8 cellular contexts compared by ENCODE assay signal in genomic region chr5:132747064-132747692, GRCh38. TPM values are rescaled to one million over a fixed set of nuclear protein-coding genes. Genes with fewer than 3 reads are reported as not detected.
DNase-seq lines count a peak whose midpoint lies in the region; ATAC-seq and TF ChIP-seq lines count a peak whose summit lies in the region.

TSS of gene CCNI2 (plus strand) at chr5:132747426. CDS start at chr5:132747496, 70 bp downstream.

- H3K18ac ChIP-seq in H9 (ENCODE audit: insufficient read length, low read depth, low read length), result no peak within 1 kb of the TSS

- no peak within 1 kb of the TSS for H3K27ac ChIP-seq in H9 (ENCODE audit: insufficient read length, low read depth, low read length)

- H3K27me3 ChIP-seq in Caco-2 (replicated peaks; ENCODE audit: control insufficient read depth, insufficient read depth, low read length), result no peaks in the 10 kb centered on the region
- peaks cover 16% of the 10 kb centered on the region; the same call in 1 of the 2 replicates for H3K27me3 ChIP-seq in H9 (ENCODE audit: insufficient read depth, low read length)

- no peak within 1 kb of the TSS for H3K56ac ChIP-seq in H9 (ENCODE audit: insufficient read length, low read depth, low read length)

- peaks cover 8% of the 10 kb centered on the region for H3K27me3 Mint-ChIP-seq in Caco-2 (ENCODE audit: insufficient read depth, unreplicated experiment)
- H3K27me3 Mint-ChIP-seq in H9 (ENCODE audit: low read depth), result peaks cover 66% of the 10 kb centered on the region
- peaks cover 65% of the 10 kb centered on the region for H3K27me3 Mint-ChIP-seq in WTC11 (ENCODE audit: low read depth)

- WGBS in H9 (ENCODE audit: extremely low coverage, insufficient read length, low lambda C conversion rate), result no CpG with 5 or more reads among the region's 61 CpGs

- H3K9me3 ChIP-seq in Caco-2, result no peaks in the 10 kb centered on the region
- H3K9me3 ChIP-seq in H9 (ENCODE audit: control insufficient read depth, low read depth, low read length), result no peaks in the 10 kb centered on the region

- CTCF ChIA-PET in Caco-2 (lab: Charles Lee) (interaction anchor here (1.0 kb wide), 1 partner anchor 73 kb away, joined by 3 read pairs; no protein-coding TSS in a partner anchor), WTC11 (lab: Charles Lee) (interaction anchor here (0.6 to 2.5 kb wide), 26 partner anchors 10 to 361 kb away, joined by 3 to 50 read pairs (median 4); partner anchors contain the start of genes GDF9, KIF3A, SEPTIN8 and SOWAHA)

- no peaks in the 10 kb centered on the region for H3K79me1 ChIP-seq in H9 (ENCODE audit: insufficient read depth, low read depth, low read length, poor library complexity, severe bottlenecking)

- POLR2A ChIA-PET in Caco-2 (lab: Charles Lee) (no interaction called here), WTC11 (lab: Charles Lee) (interaction anchor here (1.1 to 1.4 kb wide), 3 partner anchors 9 to 119 kb away, joined by 5 to 8 read pairs (median 6); partner anchors contain the start of genes GDF9, KIF3A and UQCRQ)

- peak; percentile 81 for ATAC-seq in WTC11
- ATAC-seq in HG03135 (IDR thresholded peaks at IDR 0.05; ENCODE audit: unreplicated experiment), result no peak

- no peaks in the 10 kb centered on the region for H3K79me2 ChIP-seq in H9 (ENCODE audit: insufficient read depth, low read length)

- H3K4ac ChIP-seq in H9 (ENCODE audit: low read depth, low read length), result no peak within 1 kb of the TSS

- H2BK120ac ChIP-seq in H9 (ENCODE audit: low read depth, low read length, poor library complexity, severe bottlenecking), result no peak within 1 kb of the TSS

- H3K9ac ChIP-seq in H9 (ENCODE audit: extremely low read depth, insufficient read length, low read length), result no peak within 1 kb of the TSS

- H3K4me2 ChIP-seq in H9 (ENCODE audit: insufficient read depth, insufficient read length, low read length), result peak within 1 kb of the TSS; percentile 23

- H4K91ac ChIP-seq in H9 (ENCODE audit: insufficient read length, low read depth, low read length), result no peak within 1 kb of the TSS

- H3K27ac Mint-ChIP-seq in Caco-2 (ENCODE audit: unreplicated experiment), result no peak within 1 kb of the TSS
- H3K27ac Mint-ChIP-seq in H9, result no peak within 1 kb of the TSS
- no peak within 1 kb of the TSS for H3K27ac Mint-ChIP-seq in WTC11

- intact Hi-C loops in Caco-2 (cut with micrococcal nuclease; ENCODE audit: unreplicated experiment), result no loop called here

- peak within 1 kb of the TSS; percentile 21; the same call in 1 of the 2 replicates for H3K4me3 ChIP-seq in Caco-2 (ENCODE audit: low read depth, low read length)

- H2BK15ac ChIP-seq in H9 (ENCODE audit: low read depth, low read length), result no peak within 1 kb of the TSS

- peak in 1 of 2 experiments; percentile 14 for DNase-seq in Caco-2
- DNase-seq in H9, result peak; percentile 84
- peak; percentile 52 for DNase-seq in WTC11 (ENCODE audit: low spot score)
- DNase-seq in central memory CD4-positive, alpha-beta T cell, result peak; percentile 71
- peak; percentile 17 to 26 for DNase-seq in lung microvascular endothelial cell (ENCODE audit: low read depth in 2 of 2)
- DNase-seq in stimulated activated CD8-positive, alpha-beta memory T cell treated with anti-CD3 and anti-CD28 coated beads, Interleukin-4, amount 100 ng/mL, for 1 hour (ENCODE audit: low read depth in 2 of 2, low spot score in 1 of 2), result peak; percentile 16 to 47
- no peak for DNase-seq in pons (ENCODE audit: low spot score)

- peaks cover 6% of the 10 kb centered on the region for H3K23me2 ChIP-seq in H9 (ENCODE audit: insufficient read length, low read depth, low read length, poor library complexity, severe bottlenecking)

- BruUV-seq in Caco-2 (replicated peaks; lab: Mats Ljungman, UMichigan), result no TSS peak

- peaks cover 7% of the 10 kb centered on the region for H3K9me3 Mint-ChIP-seq in Caco-2 (ENCODE audit: unreplicated experiment)
- peaks cover 0 to 4% of the 10 kb centered on the region in 2 experiments; a peak in 1 of 5 replicates for H3K9me3 Mint-ChIP-seq in H9
- no peaks in the 10 kb centered on the region; the same call in 1 of the 2 replicates for H3K9me3 Mint-ChIP-seq in WTC11

- H3K4me1 Mint-ChIP-seq in Caco-2 (ENCODE audit: low read depth, unreplicated experiment), result no peaks in the 10 kb centered on the region
- H3K4me1 Mint-ChIP-seq in H9, result peaks cover 0 to 3% of the 10 kb centered on the region in 2 experiments; a peak in 1 of 4 replicates
- H3K4me1 Mint-ChIP-seq in WTC11, result peaks cover 4% of the 10 kb centered on the region; the same call in 1 of the 2 replicates

- H3T11ph ChIP-seq in H9 (ENCODE audit: low read length), result no peak within 1 kb of the TSS

- H3K4me3 Mint-ChIP-seq in Caco-2 (ENCODE audit: unreplicated experiment), result peak within 1 kb of the TSS; percentile 35
- peak within 1 kb of the TSS; percentile 49 to 82 for H3K4me3 Mint-ChIP-seq in H9
- peak within 1 kb of the TSS; percentile 59 for H3K4me3 Mint-ChIP-seq in WTC11

- H3K4me1 ChIP-seq in Caco-2 (no peaks in the 10 kb centered on the region), H9 (ENCODE audit: insufficient read depth, low read length) (no peaks in the 10 kb centered on the region)

- H3K36me3 ChIP-seq in Caco-2 (ENCODE audit: control insufficient read depth, insufficient read depth, low read length), result no peaks in the 10 kb centered on the region

- H2BK5ac ChIP-seq in H9 (ENCODE audit: insufficient read length, low read length), result no peak within 1 kb of the TSS

- no peak within 1 kb of the TSS for H2BK20ac ChIP-seq in H9 (ENCODE audit: low read depth, low read length, poor library complexity, severe bottlenecking)

- no peak within 1 kb of the TSS for H2AFZ ChIP-seq in H9 (ENCODE audit: low read length)

- H4K8ac ChIP-seq in H9 (replicated peaks; ENCODE audit: insufficient read length, low read depth, low read length), result no peak within 1 kb of the TSS

- H3K36me3 Mint-ChIP-seq in Caco-2 (ENCODE audit: insufficient read depth, unreplicated experiment) (peaks cover under 1% of the 10 kb centered on the region), H9 (ENCODE audit: insufficient read depth in 1 of 3, low read depth in 3 of 3) (no peaks in the 10 kb centered on the region; a peak in 1 of 7 replicates), WTC11 (no peaks in the 10 kb centered on the region)

- no peak within 1 kb of the TSS for H2AK5ac ChIP-seq in H9 (ENCODE audit: insufficient read length, low read length)

- no peak within 1 kb of the TSS for H2BK12ac ChIP-seq in H9 (ENCODE audit: insufficient read length, low read depth, low read length)

- TF ChIP-seq CTCF in Caco-2 (IDR thresholded peaks at IDR 0.05; ENCODE audit: insufficient read depth in 1 of 2, low read depth in 1 of 2, low read length in 1 of 2, severe bottlenecking in 1 of 2, unreplicated experiment in 1 of 2) (no peak), H9 (conservative IDR thresholded peaks at IDR 0.05) (peak; percentile 5; the same call in 1 of the 3 replicates), WTC11 (IDR thresholded peaks at IDR 0.05) (no peak)

- no peak within 1 kb of the TSS; the same call in 1 of the 2 replicates for H3K14ac ChIP-seq in H9 (ENCODE audit: insufficient read depth, low read length)

- H4K20me1 ChIP-seq in H9 (ENCODE audit: control insufficient read depth, insufficient read depth, insufficient read length), result no peaks in the 10 kb centered on the region

- no peak within 1 kb of the TSS for H3K23ac ChIP-seq in H9 (ENCODE audit: insufficient read length, low read depth, low read length)

- no peak within 1 kb of the TSS for H4K5ac ChIP-seq in H9 (ENCODE audit: insufficient read length, low read depth, low read length)

TF ChIP-seq in WTC11, 78 proteins besides CTCF, POLR2A, EP300 and RAD21 (continues in another document):
- TF ChIP-seq FOXK1 (CRISPR knock-in tag; IDR thresholded peaks at IDR 0.05) (peak; percentile 21; the same call in 1 of the 2 replicates), MYBL2 (CRISPR knock-in tag; IDR thresholded peaks at IDR 0.05) (peak; percentile 48), ZBTB21 (CRISPR knock-in tag; IDR thresholded peaks at IDR 0.05; ENCODE audit: borderline replicate concordance) (no peak), SP1 (CRISPR knock-in tag; conservative IDR thresholded peaks at IDR 0.05) (peak; percentile 31), NFYB (CRISPR knock-in tag; conservative IDR thresholded peaks at IDR 0.05; ENCODE audit: low read depth) (no peak), ZNF423 (CRISPR knock-in tag; IDR thresholded peaks at IDR 0.05) (peak; percentile 87)
- TF ChIP-seq, protein P1, sequence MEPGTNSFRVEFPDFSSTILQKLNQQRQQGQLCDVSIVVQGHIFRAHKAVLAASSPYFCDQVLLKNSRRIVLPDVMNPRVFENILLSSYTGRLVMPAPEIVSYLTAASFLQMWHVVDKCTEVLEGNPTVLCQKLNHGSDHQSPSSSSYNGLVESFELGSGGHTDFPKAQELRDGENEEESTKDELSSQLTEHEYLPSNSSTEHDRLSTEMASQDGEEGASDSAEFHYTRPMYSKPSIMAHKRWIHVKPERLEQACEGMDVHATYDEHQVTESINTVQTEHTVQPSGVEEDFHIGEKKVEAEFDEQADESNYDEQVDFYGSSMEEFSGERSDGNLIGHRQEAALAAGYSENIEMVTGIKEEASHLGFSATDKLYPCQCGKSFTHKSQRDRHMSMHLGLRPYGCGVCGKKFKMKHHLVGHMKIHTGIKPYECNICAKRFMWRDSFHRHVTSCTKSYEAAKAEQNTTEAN (CRISPR knock-in tag; IDR thresholded peaks at IDR 0.05), result peak; percentile 14; the same call in 1 of the 2 replicates
- TF ChIP-seq, protein P2, sequence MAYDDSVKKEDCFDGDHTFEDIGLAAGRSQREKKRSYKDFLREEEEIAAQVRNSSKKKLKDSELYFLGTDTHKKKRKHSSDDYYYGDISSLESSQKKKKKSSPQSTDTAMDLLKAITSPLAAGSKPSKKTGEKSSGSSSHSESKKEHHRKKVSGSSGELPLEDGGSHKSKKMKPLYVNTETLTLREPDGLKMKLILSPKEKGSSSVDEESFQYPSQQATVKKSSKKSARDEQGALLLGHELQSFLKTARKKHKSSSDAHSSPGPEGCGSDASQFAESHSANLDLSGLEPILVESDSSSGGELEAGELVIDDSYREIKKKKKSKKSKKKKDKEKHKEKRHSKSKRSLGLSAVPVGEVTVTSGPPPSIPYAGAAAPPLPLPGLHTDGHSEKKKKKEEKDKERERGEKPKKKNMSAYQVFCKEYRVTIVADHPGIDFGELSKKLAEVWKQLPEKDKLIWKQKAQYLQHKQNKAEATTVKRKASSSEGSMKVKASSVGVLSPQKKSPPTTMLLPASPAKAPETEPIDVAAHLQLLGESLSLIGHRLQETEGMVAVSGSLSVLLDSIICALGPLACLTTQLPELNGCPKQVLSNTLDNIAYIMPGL (CRISPR knock-in tag; IDR thresholded peaks at IDR 0.05), result peak; percentile 58
- TF ChIP-seq, protein P3, sequence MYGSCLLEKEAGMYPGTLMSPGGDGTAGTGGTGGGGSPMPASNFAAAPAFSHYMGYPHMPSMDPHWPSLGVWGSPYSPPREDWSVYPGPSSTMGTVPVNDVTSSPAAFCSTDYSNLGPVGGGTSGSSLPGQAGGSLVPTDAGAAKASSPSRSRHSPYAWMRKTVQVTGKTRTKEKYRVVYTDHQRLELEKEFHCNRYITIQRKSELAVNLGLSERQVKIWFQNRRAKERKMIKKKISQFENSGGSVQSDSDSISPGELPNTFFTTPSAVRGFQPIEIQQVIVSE (CRISPR knock-in tag; IDR thresholded peaks at IDR 0.05; ENCODE audit: borderline replicate concordance), result no peak

RNA-seq across cellular contexts. Expression of gene CCNI2, which starts in this region (rescaled TPM):
- total RNA-seq in Caco-2 (2022), result 0.18 TPM in 1 of 2 replicates, not detected in the other
- 0.57 and 0.90 TPM in 2 replicates for total RNA-seq in H9 (2021)
- 1.1 to 1.7 TPM (median 1.6 TPM) in 3 replicates for total RNA-seq in WTC11 (2021)
- under 0.01 TPM in 1 of 2 replicates, not detected in the other for total RNA-seq in lung microvascular endothelial cell

Comparison
In these comparisons a context has a peak if more than half of its experiments do, and no peak if none do; other contexts are left out.
1. Peak in DNase-seq and H3K4me2 ChIP-seq in H9; RNA of the gene not detected or under 1 TPM.
2. Peak in DNase-seq in lung microvascular endothelial cell; RNA of the gene not detected or under 1 TPM.